1 cellular context compared by ENCODE assay signal in the genomic region with DNA sequence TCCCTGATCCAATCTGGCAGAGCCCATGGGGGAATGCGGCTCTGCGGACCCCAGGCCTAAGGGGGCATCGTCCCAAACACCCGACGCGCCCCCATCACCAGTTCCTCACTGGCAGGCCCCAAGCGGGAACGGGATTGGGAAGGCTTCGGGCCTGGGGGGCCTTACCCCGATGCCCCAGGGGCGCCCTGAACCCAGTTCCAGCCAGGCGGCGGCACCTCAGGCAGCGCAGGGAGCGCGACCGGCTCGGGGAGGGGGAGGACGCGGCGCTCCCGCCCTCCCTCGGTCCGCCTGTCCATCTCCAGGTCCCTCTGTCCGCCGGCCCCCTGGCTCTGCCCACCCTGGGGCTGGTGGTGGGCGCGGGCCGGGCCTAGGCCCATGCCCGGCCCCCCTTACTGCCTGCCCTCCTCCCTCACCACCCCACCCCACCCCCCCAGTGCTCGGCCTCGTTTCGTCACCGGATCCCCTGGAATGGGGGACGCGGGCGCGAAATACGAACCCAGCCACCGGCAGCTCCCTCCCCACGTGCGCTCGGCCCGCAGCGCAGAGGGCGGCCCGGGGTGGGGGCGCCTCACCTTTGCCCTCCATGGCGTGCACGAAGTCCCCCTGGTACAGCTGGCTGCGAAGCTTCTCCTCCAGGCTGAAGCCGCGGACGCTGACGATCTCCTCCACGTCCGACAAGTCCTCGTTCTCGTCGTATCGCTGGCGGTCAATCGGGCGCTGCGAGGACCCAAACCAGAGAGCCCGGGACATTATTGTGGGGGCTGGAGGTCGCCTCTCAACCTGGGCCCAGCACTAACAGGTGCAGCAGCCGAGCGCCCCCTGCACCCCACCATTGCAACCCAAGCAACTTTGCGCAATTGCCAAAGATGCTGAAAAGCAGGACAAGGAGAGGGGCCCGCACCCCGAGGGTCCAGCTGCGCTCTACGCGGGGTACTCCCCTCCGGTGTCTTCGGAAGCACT.
TF ChIP-seq lines count a peak whose summit lies in the region.

No MANE protein-coding gene starts in this region.

TF ChIP-seq in HEK293, 187 proteins besides CTCF, POLR2A, EP300 and RAD21 (continued from another document):
- TF ChIP-seq, protein P1, sequence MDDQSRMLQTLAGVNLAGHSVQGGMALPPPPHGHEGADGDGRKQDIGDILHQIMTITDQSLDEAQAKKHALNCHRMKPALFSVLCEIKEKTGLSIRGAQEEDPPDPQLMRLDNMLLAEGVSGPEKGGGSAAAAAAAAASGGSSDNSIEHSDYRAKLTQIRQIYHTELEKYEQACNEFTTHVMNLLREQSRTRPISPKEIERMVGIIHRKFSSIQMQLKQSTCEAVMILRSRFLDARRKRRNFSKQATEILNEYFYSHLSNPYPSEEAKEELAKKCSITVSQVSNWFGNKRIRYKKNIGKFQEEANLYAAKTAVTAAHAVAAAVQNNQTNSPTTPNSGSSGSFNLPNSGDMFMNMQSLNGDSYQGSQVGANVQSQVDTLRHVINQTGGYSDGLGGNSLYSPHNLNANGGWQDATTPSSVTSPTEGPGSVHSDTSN (CRISPR knock-in tag; IDR thresholded peaks at IDR 0.05), result peak; percentile 38; the same call in 1 of the 2 replicates
- TF ChIP-seq ZNF140 (tag by site-specific recombination; IDR thresholded peaks at IDR 0.05), result no peak
